ENCODE assay signal across 8 cellular contexts in genomic region chr7:98399462-98399861, GRCh38. TPM values are rescaled to one million over a fixed set of nuclear protein-coding genes. Genes with fewer than 3 reads are reported as not detected.
DNase-seq lines count a peak whose midpoint lies in the region; ATAC-seq and TF ChIP-seq lines count a peak whose summit lies in the region.

No MANE protein-coding gene starts in this region.

- no peaks in the 10 kb centered on the region for H3K36me3 ChIP-seq in OCI-LY7 (ENCODE audit: insufficient read depth, low read length)

- peak overlapping the region; percentile 57 for H3K4me3 Mint-ChIP-seq in activated T-cell treated with anti-CD3 and anti-CD28 coated beads, Interleukin-2, amount 50 U/mL, for 4 hours
- peak overlapping the region; percentile 35 for H3K4me3 Mint-ChIP-seq in activated CD4-positive, alpha-beta memory T cell treated with anti-CD3 and anti-CD28 coated beads for 36 hours
- peak overlapping the region; percentile 52 to 65 for H3K4me3 Mint-ChIP-seq in stimulated activated naive B cell treated with anti-CD40 and anti-IgM and Interleukin-4, amounts not matched to agents 10 μg/mL and 1 μg/mL and 100 μg/mL, for 72 hours

- POLR2A ChIA-PET in activated CD4-positive, alpha-beta memory T cell treated with anti-CD3 and anti-CD28 coated beads for 36 hours (lab: Charles Lee), result no interaction called here
- POLR2A ChIA-PET in OCI-LY7 (lab: Charles Lee), result no interaction called here

- H3K4me3 ChIP-seq in iPS-18c (ENCODE audit: insufficient read depth, low read depth, low read length), result peak overlapping the region; percentile 77; the same call in 1 of the 2 replicates
- no peak overlapping the region for H3K4me3 ChIP-seq in OCI-LY7 (ENCODE audit: low read depth, low read length, poor library complexity, severe bottlenecking)

- no peak overlapping the region for H3K27ac ChIP-seq in OCI-LY7 (ENCODE audit: low read depth, low read length, poor library complexity, severe bottlenecking)

- peaks cover 6% of the 10 kb centered on the region for H3K4me1 ChIP-seq in OCI-LY7 (ENCODE audit: insufficient read depth, low read length, poor library complexity, severe bottlenecking)

- no peak overlapping the region for H3K4me2 ChIP-seq in OCI-LY7 (ENCODE audit: low read length)

- BruUV-seq in OCI-LY7 (replicated peaks; lab: Mats Ljungman, UMichigan), result no TSS peak

- CTCF ChIA-PET in activated CD4-positive, alpha-beta memory T cell treated with anti-CD3 and anti-CD28 coated beads for 36 hours (lab: Charles Lee), result no interaction called here
- CTCF ChIA-PET in OCI-LY7 (lab: Charles Lee; ENCODE audit: unreplicated experiment), result no interaction called here

- no peaks in the 10 kb centered on the region for H3K9me3 Mint-ChIP-seq in activated T-cell treated with anti-CD3 and anti-CD28 coated beads, Interleukin-2, amount 50 U/mL, for 4 hours
- no peaks in the 10 kb centered on the region for H3K9me3 Mint-ChIP-seq in activated CD4-positive, alpha-beta memory T cell treated with anti-CD3 and anti-CD28 coated beads for 36 hours
- H3K9me3 Mint-ChIP-seq in stimulated activated naive B cell treated with anti-CD40 and anti-IgM and Interleukin-4, amounts not matched to agents 10 μg/mL and 1 μg/mL and 100 μg/mL, for 72 hours, result no peaks in the 10 kb centered on the region

- no peak for DNase-seq in activated T-cell treated with anti-CD3 and anti-CD28 coated beads, Interleukin-2, amount 50 U/mL, for 4 hours
- DNase-seq in activated T-cell treated with anti-CD3 and anti-CD28 coated beads for 4 hours, result no peak
- no peak for DNase-seq in activated CD4-positive, alpha-beta memory T cell treated with anti-CD3 and anti-CD28 coated beads for 36 hours
- no peak for DNase-seq in stimulated activated naive B cell treated with anti-CD40 and anti-IgM and Interleukin-4, amounts not matched to agents 10 μg/mL and 1 μg/mL and 100 μg/mL, for 72 hours
- DNase-seq in C1 segment of cervical spinal cord (lab: John Stamatoyannopoulos, UW), result no peak
- DNase-seq in OCI-LY7 (ENCODE audit: low spot score), result no peak

- H2AFZ ChIP-seq in OCI-LY7 (ENCODE audit: low read length), result no peak overlapping the region

- H3K9me3 ChIP-seq in iPS-18c (ENCODE audit: control insufficient read depth, insufficient read depth, low read length) (peaks cover 2% of the 10 kb centered on the region), OCI-LY7 (ENCODE audit: low read length) (no peaks in the 10 kb centered on the region)

- ATAC-seq in activated T-cell treated with anti-CD3 and anti-CD28 coated beads, Interleukin-2, amount 50 U/mL, for 4 hours, result no peak
- ATAC-seq in stimulated activated naive B cell treated with anti-CD40 and anti-IgM and Interleukin-4, amounts not matched to agents 10 μg/mL and 1 μg/mL and 100 μg/mL, for 72 hours (replicated peaks), result no peak
- ATAC-seq in GM18498 (IDR thresholded peaks at IDR 0.05; ENCODE audit: unreplicated experiment), result no peak

- no peaks in the 10 kb centered on the region for H3K9me2 ChIP-seq in OCI-LY7 (ENCODE audit: insufficient read depth, low read length)

- peaks cover 21% of the 10 kb centered on the region for H3K27me3 Mint-ChIP-seq in activated T-cell treated with anti-CD3 and anti-CD28 coated beads, Interleukin-2, amount 50 U/mL, for 4 hours (ENCODE audit: low read depth)
- H3K27me3 Mint-ChIP-seq in activated CD4-positive, alpha-beta memory T cell treated with anti-CD3 and anti-CD28 coated beads for 36 hours, result peaks cover 13% of the 10 kb centered on the region
- H3K27me3 Mint-ChIP-seq in stimulated activated naive B cell treated with anti-CD40 and anti-IgM and Interleukin-4, amounts not matched to agents 10 μg/mL and 1 μg/mL and 100 μg/mL, for 72 hours, result peaks cover 11 to 14% of the 10 kb centered on the region in 2 donors

- intact Hi-C loops in activated CD4-positive, alpha-beta memory T cell treated with anti-CD3 and anti-CD28 coated beads for 36 hours (cut with micrococcal nuclease), result no loop called here
- intact Hi-C loops in OCI-LY7 (cut with micrococcal nuclease; ENCODE audit: unreplicated experiment), result no loop called here

- H4K20me1 ChIP-seq in OCI-LY7 (ENCODE audit: insufficient read depth, low read length), result no peaks in the 10 kb centered on the region

- H3K4me1 Mint-ChIP-seq in activated T-cell treated with anti-CD3 and anti-CD28 coated beads, Interleukin-2, amount 50 U/mL, for 4 hours (ENCODE audit: low read depth), result peaks cover 6% of the 10 kb centered on the region
- peaks cover 3% of the 10 kb centered on the region for H3K4me1 Mint-ChIP-seq in activated CD4-positive, alpha-beta memory T cell treated with anti-CD3 and anti-CD28 coated beads for 36 hours (ENCODE audit: low read depth)
- peaks cover 5 to 21% of the 10 kb centered on the region in 2 donors for H3K4me1 Mint-ChIP-seq in stimulated activated naive B cell treated with anti-CD40 and anti-IgM and Interleukin-4, amounts not matched to agents 10 μg/mL and 1 μg/mL and 100 μg/mL, for 72 hours

- TF ChIP-seq CTCF in OCI-LY7 (conservative IDR thresholded peaks at IDR 0.05; ENCODE audit: low read length), result no peak

- H3K27ac Mint-ChIP-seq in activated CD4-positive, alpha-beta memory T cell treated with anti-CD3 and anti-CD28 coated beads for 36 hours, result no peak overlapping the region
- peak overlapping the region; percentile 73 for H3K27ac Mint-ChIP-seq in stimulated activated naive B cell treated with anti-CD40 and anti-IgM and Interleukin-4, amounts not matched to agents 10 μg/mL and 1 μg/mL and 100 μg/mL, for 72 hours

- H3K79me2 ChIP-seq in OCI-LY7 (ENCODE audit: insufficient read depth, low read depth, low read length), result no peaks in the 10 kb centered on the region

- H3K36me3 Mint-ChIP-seq in activated T-cell treated with anti-CD3 and anti-CD28 coated beads, Interleukin-2, amount 50 U/mL, for 4 hours (ENCODE audit: insufficient read depth), result no peaks in the 10 kb centered on the region
- H3K36me3 Mint-ChIP-seq in activated CD4-positive, alpha-beta memory T cell treated with anti-CD3 and anti-CD28 coated beads for 36 hours, result no peaks in the 10 kb centered on the region
- no peaks in the 10 kb centered on the region for H3K36me3 Mint-ChIP-seq in stimulated activated naive B cell treated with anti-CD40 and anti-IgM and Interleukin-4, amounts not matched to agents 10 μg/mL and 1 μg/mL and 100 μg/mL, for 72 hours

RNA-seq across cellular contexts. Expression of gene BAIAP2L1, which starts 1.4 kb away (rescaled TPM):
- 1 to 10 TPM in 1 of 3 donors, under 1 TPM in 2; 0.34 to 1.2 (median 0.56) TPM for total RNA-seq in activated T-cell treated with anti-CD3 and anti-CD28 coated beads, Interleukin-2, amount 50 U/mL, for 4 hours
- 1 to 10 TPM; 3.2 to 4.5 TPM for total RNA-seq in activated CD4-positive, alpha-beta memory T cell treated with anti-CD3 and anti-CD28 coated beads for 36 hours
- not detected in 2 replicates for total RNA-seq in OCI-LY7 (2014; rRNA removed; shearing (Covaris generic))
- not detected in 2 replicates for total RNA-seq in OCI-LY7 (2022)
